8 cellular contexts compared by ENCODE assay signal in the genomic region with DNA sequence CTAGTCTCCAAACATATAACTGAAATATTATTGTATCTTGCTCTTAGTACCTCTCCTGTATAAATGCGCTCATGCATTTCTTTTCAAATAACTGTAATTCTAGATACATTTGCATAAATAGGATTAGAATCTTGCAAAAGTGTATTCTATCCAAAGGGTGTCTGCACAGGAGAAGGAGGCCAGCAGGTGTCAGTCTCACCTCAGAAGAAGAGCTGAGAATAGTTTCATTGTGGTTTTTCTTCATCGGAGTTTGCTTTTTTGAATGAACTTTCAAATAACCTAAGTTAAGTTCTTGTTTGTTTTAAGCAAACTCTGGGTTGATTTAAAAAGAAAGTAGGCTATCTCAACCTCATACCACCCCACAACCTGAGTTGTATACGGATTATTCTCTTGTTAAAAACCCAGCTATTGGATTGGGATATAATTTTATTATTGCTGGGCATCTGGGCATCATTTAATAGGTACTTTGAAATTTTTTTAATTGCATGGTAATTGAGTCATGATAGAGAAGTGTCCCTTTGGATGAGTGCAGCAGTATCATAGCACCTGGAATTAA.
DNase-seq lines count a peak whose midpoint lies in the region; ATAC-seq and TF ChIP-seq lines count a peak whose summit lies in the region.

No MANE protein-coding gene starts in this region.

- peaks cover 25% of the 10 kb centered on the region for H3K4me1 Mint-ChIP-seq in WTC11

- no peak overlapping the region for H3K4me3 Mint-ChIP-seq in WTC11

- H3K9me3 Mint-ChIP-seq in WTC11 = peaks cover under 1% of the 10 kb centered on the region

- no peaks in the 10 kb centered on the region for H3K9me3 ChIP-seq in right cardiac atrium (ENCODE audit: control insufficient read depth, low read length)
- no peaks in the 10 kb centered on the region for H3K9me3 ChIP-seq in spleen

- POLR2A ChIA-PET in WTC11 (lab: Charles Lee) = interaction anchor here (0.6 kb wide), 1 partner anchor 11 kb away, joined by 3 read pairs; no protein-coding TSS in a partner anchor

- ATAC-seq in GM21367 (IDR thresholded peaks at IDR 0.05; ENCODE audit: unreplicated experiment) (peak; percentile 46), WTC11 (peak; percentile 51), right cardiac atrium (peak; percentile 65 to 74), GM21515 (IDR thresholded peaks at IDR 0.05; ENCODE audit: unreplicated experiment) (no peak)

- no peaks in the 10 kb centered on the region for H3K27me3 Mint-ChIP-seq in WTC11 (ENCODE audit: low read depth)

- TF ChIP-seq CTCF in WTC11 (IDR thresholded peaks at IDR 0.05) (0 out of 2 replicates have a peak, but pooled peaks have one; percentile 37), spleen (IDR thresholded peaks at IDR 0.05 in 8 of 11, conservative IDR thresholded peaks at IDR 0.05 in 3 of 11) (peak in 6 of 11 experiments; percentile 11 to 30 (median 22))

- DNase-seq in DMS114 treated with DMSO at 0.1 percent for 48 hours (lab: John Stamatoyannopoulos, UW; ENCODE audit: unreplicated experiment) (peak; percentile 34), NCI-H1048 (lab: John Stamatoyannopoulos, UW) (peak; percentile 47), WTC11 (ENCODE audit: low spot score) (peak; percentile 46), right cardiac atrium (peak in 2 of 3 donors; percentile 37 to 69), spleen (no peak), cerebellar nuclear complex (lab: John Stamatoyannopoulos, UW) (no peak)

- 14% methylated on average over 3 of the region's 3 CpGs for WGBS in right cardiac atrium
- 16 to 44% (median 19%) methylated on average over 3 of the region's 3 CpGs for WGBS in spleen, 5 donors

- TF ChIP-seq POLR2A in spleen (IDR thresholded peaks at IDR 0.05) = no peak

- H3K27me3 ChIP-seq in right cardiac atrium (ENCODE audit: control insufficient read depth, insufficient read depth) = no peaks in the 10 kb centered on the region
- no peaks in the 10 kb centered on the region for H3K27me3 ChIP-seq in spleen (replicated peaks in 1 of 7)

- H3K27ac Mint-ChIP-seq in WTC11 = peak overlapping the region; percentile 37; the same call in 1 of the 2 replicates

- intact Hi-C loops in right cardiac atrium (cut with DNase I) (loop anchor here in 2 of 4 donors (10.0 kb wide), 2 partner anchors 279 to 1259 kb away; no protein-coding TSS in a partner anchor), spleen (cut with DNase I; ENCODE audit: low total_unique reads) (no loop called here)

- no peaks in the 10 kb centered on the region for H3K36me3 Mint-ChIP-seq in WTC11

- CTCF ChIA-PET in WTC11 (lab: Charles Lee) = interaction anchor here (0.6 to 3.7 kb wide), 21 partner anchors 9 to 1006 kb away, joined by 3 to 35 read pairs (median 4); no protein-coding TSS in a partner anchor

- no peaks in the 10 kb centered on the region for H3K36me3 ChIP-seq in spleen

- peaks cover 11% of the 10 kb centered on the region for H3K4me1 ChIP-seq in right cardiac atrium (ENCODE audit: control insufficient read depth, insufficient read depth, low read length)
- no peaks in the 10 kb centered on the region for H3K4me1 ChIP-seq in spleen

- H3K4me3 ChIP-seq in right cardiac atrium (ENCODE audit: low read length) (no peak overlapping the region), spleen (no peak overlapping the region)

- H3K27ac ChIP-seq in right cardiac atrium (ENCODE audit: low read length) (no peak overlapping the region), spleen (no peak overlapping the region)

TF ChIP-seq in WTC11, 78 proteins besides CTCF, POLR2A, EP300 and RAD21:
- TF ChIP-seq, protein P1, sequence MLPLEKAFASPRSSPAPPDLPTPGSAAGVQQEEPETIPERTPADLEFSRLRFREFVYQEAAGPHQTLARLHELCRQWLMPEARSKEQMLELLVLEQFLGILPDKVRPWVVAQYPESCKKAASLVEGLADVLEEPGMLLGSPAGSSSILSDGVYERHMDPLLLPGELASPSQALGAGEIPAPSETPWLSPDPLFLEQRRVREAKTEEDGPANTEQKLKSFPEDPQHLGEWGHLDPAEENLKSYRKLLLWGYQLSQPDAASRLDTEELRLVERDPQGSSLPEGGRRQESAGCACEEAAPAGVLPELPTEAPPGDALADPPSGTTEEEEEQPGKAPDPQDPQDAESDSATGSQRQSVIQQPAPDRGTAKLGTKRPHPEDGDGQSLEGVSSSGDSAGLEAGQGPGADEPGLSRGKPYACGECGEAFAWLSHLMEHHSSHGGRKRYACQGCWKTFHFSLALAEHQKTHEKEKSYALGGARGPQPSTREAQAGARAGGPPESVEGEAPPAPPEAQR (CRISPR knock-in tag; IDR thresholded peaks at IDR 0.05) = no peak
- TF ChIP-seq FOXP1 (CRISPR knock-in tag; IDR thresholded peaks at IDR 0.05; ENCODE audit: borderline replicate concordance) (no peak), GTF2I (CRISPR knock-in tag; conservative IDR thresholded peaks at IDR 0.05) (no peak), ZNF317 (CRISPR knock-in tag; IDR thresholded peaks at IDR 0.05; ENCODE audit: borderline replicate concordance, low read depth) (no peak)
TF ChIP-seq in WTC11: peak in this region for 0.

Comparison
In these comparisons a context has a peak if more than half of its experiments do, and no peak if none do; other contexts are left out.
1. DNase-seq: peak in DMS114 treated with DMSO at 0.1 percent for 48 hours (single experiment), NCI-H1048 (single experiment), WTC11 (single experiment) and right cardiac atrium (2 of 3); none in spleen (single experiment) and cerebellar nuclear complex (0 of 2).